ENCODE assay signal across 22 cellular contexts in the genomic region with DNA sequence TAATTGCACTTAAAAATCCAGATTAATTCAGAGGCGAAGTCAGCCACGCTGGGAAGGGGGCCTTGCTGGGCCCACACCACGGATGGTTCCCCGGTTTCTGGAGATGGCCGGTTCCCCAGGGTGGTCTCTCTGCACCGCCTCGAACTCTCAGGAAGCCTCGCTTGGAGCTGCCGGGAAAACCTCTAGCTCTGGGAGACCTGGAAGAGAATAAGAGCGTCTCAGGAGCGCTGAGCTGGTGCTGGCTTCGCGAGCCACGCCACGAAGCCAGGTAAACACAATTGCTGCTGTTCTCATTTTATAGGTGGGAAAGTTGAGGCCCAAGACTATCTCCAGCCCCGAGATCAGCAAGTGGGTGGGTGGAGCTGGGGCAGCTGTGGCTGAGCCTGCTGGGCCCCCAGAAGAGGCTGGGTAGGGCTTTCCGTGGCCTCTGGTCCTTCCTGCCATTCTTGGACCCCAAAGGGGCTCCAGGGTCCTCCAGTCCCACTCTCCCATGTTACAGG.
"Had no signal": no experiment of that assay in that cellular context is flagged by ENCODE, and none has a peak within 500 bp of the region (broad histone marks: within the 10 kb centered on the region; RNA-seq: fewer than 3 reads in every experiment).

No MANE protein-coding gene starts in this region.

- H3K36me3 ChIP-seq: esophagus squamous epithelium, pancreas, right lobe of liver, stomach, thyroid gland had no signal

- H3K4me3 ChIP-seq: esophagus squamous epithelium, pancreas, right lobe of liver, smooth muscle cell, stomach, thyroid gland had no signal

- H3K9me3 ChIP-seq: esophagus squamous epithelium, pancreas, right lobe of liver, stomach, thyroid gland had no signal

- H3K4me1 Mint-ChIP-seq: naive thymus-derived CD4-positive, alpha-beta T cell; nephron; stimulated activated effector memory CD8-positive, alpha-beta T cell treated with anti-CD3 and anti-CD28 coated beads, Interleukin-12 subunit alpha, Interleukin-12 subunit beta, amount 100 ng/mL, for 72 hours had no signal

- H3K27ac Mint-ChIP-seq: effector memory CD8-positive, alpha-beta T cell; naive thymus-derived CD4-positive, alpha-beta T cell; nephron; progenitor cell of endocrine pancreas; stimulated activated effector memory CD8-positive, alpha-beta T cell treated with anti-CD3 and anti-CD28 coated beads, Interleukin-12 subunit alpha, Interleukin-12 subunit beta, amount 100 ng/mL, for 72 hours had no signal

- H3K4me1 ChIP-seq: esophagus squamous epithelium, pancreas, right lobe of liver, stomach, thyroid gland had no signal

- ATAC-seq: effector memory CD8-positive, alpha-beta T cell; left lobe of liver; naive thymus-derived CD4-positive, alpha-beta T cell; pancreas; right lobe of liver; stimulated activated effector memory CD8-positive, alpha-beta T cell treated with anti-CD3 and anti-CD28 coated beads, Interleukin-12 subunit alpha, Interleukin-12 subunit beta, amount 100 ng/mL, for 72 hours had no signal

- H3K4me2 ChIP-seq: smooth muscle cell had no signal

- H3K27ac ChIP-seq: esophagus squamous epithelium, pancreas, right lobe of liver, stomach, thyroid gland had no signal

- H3K4me3 Mint-ChIP-seq: effector memory CD8-positive, alpha-beta T cell; naive thymus-derived CD4-positive, alpha-beta T cell; nephron; stimulated activated effector memory CD8-positive, alpha-beta T cell treated with anti-CD3 and anti-CD28 coated beads, Interleukin-12 subunit alpha, Interleukin-12 subunit beta, amount 100 ng/mL, for 72 hours had no signal

- H3K9me3 Mint-ChIP-seq: effector memory CD8-positive, alpha-beta T cell; naive thymus-derived CD4-positive, alpha-beta T cell; nephron; stimulated activated effector memory CD8-positive, alpha-beta T cell treated with anti-CD3 and anti-CD28 coated beads, Interleukin-12 subunit alpha, Interleukin-12 subunit beta, amount 100 ng/mL, for 72 hours had no signal

- H3K27me3 ChIP-seq: pancreas, right lobe of liver had no signal

- H3K36me3 Mint-ChIP-seq: naive thymus-derived CD4-positive, alpha-beta T cell; stimulated activated effector memory CD8-positive, alpha-beta T cell treated with anti-CD3 and anti-CD28 coated beads, Interleukin-12 subunit alpha, Interleukin-12 subunit beta, amount 100 ng/mL, for 72 hours had no signal

- DNase-seq: cortex of kidney; effector memory CD8-positive, alpha-beta T cell; erythroblast; esophagus squamous epithelium; foreskin melanocyte; mammary epithelial cell; mesendoderm; midbrain; naive thymus-derived CD4-positive, alpha-beta T cell; stimulated activated CD4-positive, alpha-beta T cell treated with anti-CD3 and anti-CD28 coated beads, Interleukin-2, amount 100 ng/mL, for 24 hours; stimulated activated CD4-positive, alpha-beta T cell treated with anti-CD3 and anti-CD28 coated beads, Interleukin-4, amount 100 ng/mL, for 24 hours; stimulated activated naive CD4-positive, alpha-beta T cell treated with Interleukin-2 at 50 U/mL for 16 hours; stomach; thyroid gland; trophoblast cell had no signal
